In genomic region chr5:162995568-162995967, GRCh38 we compare ENCODE assay signal across 23 cellular contexts.
"Had no signal": no experiment of that assay in that cellular context is flagged by ENCODE, and none has a peak within 500 bp of the region (broad histone marks: within the 10 kb centered on the region; RNA-seq: fewer than 3 reads in every experiment).

No MANE protein-coding gene starts in this region.

- H3K27ac ChIP-seq: RWPE1 had no signal

- H3K36me3 ChIP-seq: MG63 had no signal

- DNase-seq: Karpas-422, KBM-7, MG63, NCI-H1092, NCI-H1105 treated with DMSO at 0.1 percent for 48 hours, NCI-H1417 treated with DMSO at 0.1 percent for 48 hours, NCI-H146, NCI-H187, NCI-H2029, NCI-H2081 treated with DMSO at 0.1 percent for 48 hours, NCI-H2171, NCI-H226, NCI-H446, NCI-H510A, NCI-H524 treated with DMSO at 0.1 percent for 48 hours, NCI-H69, NCI-H774, SHP77, SK-N-SH, SW 1271, T-cell had no signal

- H3K4me2 ChIP-seq: SK-N-SH had no signal

- ATAC-seq: Panc1, T-cell had no signal

- H3K27me3 ChIP-seq: MG63 had no signal

- H3K9me3 ChIP-seq: MG63, SK-N-SH had no signal

- H3K9ac ChIP-seq: SK-N-SH had no signal

- H3K4me3 ChIP-seq: MG63 had no signal
